In the genomic region with DNA sequence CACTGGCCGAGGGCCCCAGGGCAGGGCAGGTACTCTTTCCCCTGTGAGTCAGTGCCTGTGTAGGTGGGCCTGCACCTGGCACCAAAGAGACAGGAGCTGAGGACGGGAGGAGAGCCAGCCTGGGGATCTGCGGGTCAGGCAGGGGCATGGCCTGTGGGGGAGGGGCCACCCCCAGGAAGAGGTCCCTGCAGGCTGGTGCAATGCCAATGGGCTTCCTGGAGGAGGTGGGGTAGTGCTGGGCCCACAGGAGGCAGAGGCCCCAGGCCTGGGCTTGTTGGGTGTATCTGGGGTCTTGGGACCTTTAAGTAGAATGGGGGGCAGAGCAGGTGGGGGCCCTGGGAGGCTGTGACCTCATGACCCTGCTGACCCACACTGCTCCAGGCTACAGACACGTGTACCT, we compare ENCODE assay signal across 22 cellular contexts. TPM values are rescaled to one million over a fixed set of nuclear protein-coding genes. Genes with fewer than 3 reads are reported as not detected.
DNase-seq lines count a peak whose midpoint lies in the region; ATAC-seq and TF ChIP-seq lines count a peak whose summit lies in the region.
"Had no signal": no experiment of that assay in that cellular context is flagged by ENCODE, and none has a peak within 500 bp of the region (broad histone marks: within the 10 kb centered on the region; RNA-seq: fewer than 3 reads in every experiment).

No MANE protein-coding gene starts in this region.

- no peaks in the 10 kb centered on the region for H3K36me3 ChIP-seq in Loucy (ENCODE audit: insufficient read depth, low read length)
- H3K36me3 ChIP-seq in ascending aorta = no peaks in the 10 kb centered on the region
- no peaks in the 10 kb centered on the region for H3K36me3 ChIP-seq in Karpas-422 (ENCODE audit: insufficient read depth, low read length)

- H3K4me3 Mint-ChIP-seq in activated naive CD4-positive, alpha-beta T cell treated with anti-CD3 and anti-CD28 coated beads, Interleukin-2, amount 10 ng/mL, durations not matched to agents 7 days and 5 days = no peak overlapping the region
- no peak overlapping the region for H3K4me3 Mint-ChIP-seq in activated T-helper 1 cell treated with anti-CD3 and anti-CD28 coated beads, Interleukin-12 subunit alpha, Interleukin-12 subunit beta, Interleukin-2, Interleukin-4 antibody, amounts not matched to agents 30 ng/mL and 10 ng/mL and 1 ng/mL, durations not matched to agents 14 hours and 24 hours and 36 hours
- H3K4me3 Mint-ChIP-seq in stimulated activated effector memory CD8-positive, alpha-beta T cell treated with anti-CD3 and anti-CD28 coated beads, Interleukin-12 subunit alpha, Interleukin-12 subunit beta, amount 100 ng/mL, for 72 hours = no peak overlapping the region
- H3K4me3 Mint-ChIP-seq in chondrocyte (ENCODE audit: unreplicated experiment) = no peak overlapping the region

- no peaks in the 10 kb centered on the region for H4K20me1 ChIP-seq in Loucy (ENCODE audit: insufficient read depth, low read length, poor library complexity, severe bottlenecking)
- peaks cover 15% of the 10 kb centered on the region; the same call in 1 of the 2 replicates for H4K20me1 ChIP-seq in Karpas-422 (ENCODE audit: insufficient read depth, low read depth, low read length)

- H3K9ac ChIP-seq in Loucy (ENCODE audit: low read depth, low read length, poor library complexity, severe bottlenecking) (peak overlapping the region; percentile 83), Karpas-422 (ENCODE audit: low read length) (no peak overlapping the region)

- TF ChIP-seq CTCF in Loucy (conservative IDR thresholded peaks at IDR 0.05; ENCODE audit: low read length) (no peak), chondrocyte (IDR thresholded peaks at IDR 0.05) (no peak), ascending aorta (IDR thresholded peaks at IDR 0.05) (no peak)

- H3K27ac ChIP-seq in ascending aorta (no peak overlapping the region), Karpas-422 (ENCODE audit: low read length) (no peak overlapping the region)
- H3K27ac ChIP-seq: PC-9, SK-N-MC had no signal

- no peaks in the 10 kb centered on the region for H3K27me3 ChIP-seq in Loucy (ENCODE audit: insufficient read depth, low read length, poor library complexity, severe bottlenecking)
- peaks cover 4% of the 10 kb centered on the region for H3K27me3 ChIP-seq in ascending aorta
- H3K27me3 ChIP-seq in Karpas-422 (ENCODE audit: low read length) = no peaks in the 10 kb centered on the region

- peak overlapping the region; percentile 62 for H3K4me3 ChIP-seq in Loucy (ENCODE audit: low read length, poor library complexity, severe bottlenecking)
- no peak overlapping the region for H3K4me3 ChIP-seq in ascending aorta
- no peak overlapping the region for H3K4me3 ChIP-seq in Karpas-422 (ENCODE audit: low read length)
- H3K4me3 ChIP-seq: PC-9, SK-N-MC had no signal

- H3K9me2 ChIP-seq in Loucy (replicated peaks; ENCODE audit: low read depth, low read length) (no peaks in the 10 kb centered on the region), Karpas-422 (replicated peaks; ENCODE audit: insufficient read depth, low read length) (no peaks in the 10 kb centered on the region)

- peaks cover 5% of the 10 kb centered on the region for H3K27me3 Mint-ChIP-seq in activated naive CD4-positive, alpha-beta T cell treated with anti-CD3 and anti-CD28 coated beads, Interleukin-2, amount 10 ng/mL, durations not matched to agents 7 days and 5 days
- no peaks in the 10 kb centered on the region for H3K27me3 Mint-ChIP-seq in activated T-helper 1 cell treated with anti-CD3 and anti-CD28 coated beads, Interleukin-12 subunit alpha, Interleukin-12 subunit beta, Interleukin-2, Interleukin-4 antibody, amounts not matched to agents 30 ng/mL and 10 ng/mL and 1 ng/mL, durations not matched to agents 14 hours and 24 hours and 36 hours (ENCODE audit: insufficient read depth)
- H3K27me3 Mint-ChIP-seq in chondrocyte (ENCODE audit: low read depth) = no peaks in the 10 kb centered on the region
- H3K27me3 Mint-ChIP-seq: CD4-positive, alpha-beta memory T cell had no signal

- H3K79me2 ChIP-seq in Loucy (ENCODE audit: insufficient read depth, low read length) = no peaks in the 10 kb centered on the region
- no peaks in the 10 kb centered on the region for H3K79me2 ChIP-seq in Karpas-422 (ENCODE audit: low read length)

- H3K9me3 ChIP-seq in Loucy (ENCODE audit: insufficient read depth, low read depth, low read length) (no peaks in the 10 kb centered on the region), ascending aorta (no peaks in the 10 kb centered on the region), Karpas-422 (ENCODE audit: low read length) (no peaks in the 10 kb centered on the region)

- DNase-seq in activated naive CD4-positive, alpha-beta T cell treated with anti-CD3 and anti-CD28 coated beads, Interleukin-2, amount 10 ng/mL, durations not matched to agents 7 days and 5 days = no peak
- DNase-seq in activated naive CD4-positive, alpha-beta T cell treated with anti-CD3 and anti-CD28 coated beads, Interleukin-2, amount 50 U/mL, for 72 hours (ENCODE audit: low spot score in 2 of 2) = no peak
- no peak for DNase-seq in activated T-helper 1 cell treated with anti-CD3 and anti-CD28 coated beads, Interleukin-12 subunit alpha, Interleukin-12 subunit beta, Interleukin-2, Interleukin-4 antibody, amounts not matched to agents 30 ng/mL and 10 ng/mL and 1 ng/mL, durations not matched to agents 14 hours and 24 hours and 36 hours (ENCODE audit: low spot score)
- no peak for DNase-seq in stimulated activated effector memory CD8-positive, alpha-beta T cell treated with anti-CD3 and anti-CD28 coated beads, Interleukin-12 subunit alpha, Interleukin-12 subunit beta, amount 100 ng/mL, for 72 hours (ENCODE audit: low spot score in 2 of 2)
- DNase-seq in chondrocyte (ENCODE audit: low spot score) (no peak), ascending aorta (ENCODE audit: low spot score in 2 of 2) (no peak), Karpas-422 (no peak)
- DNase-seq: AML-193; CD4-positive, alpha-beta memory T cell; DMS79 treated with DMSO at 0.1 percent for 48 hours; KBM-7; NCI-H1048; NCI-H1436 treated with DMSO at 0.1 percent for 48 hours; NCI-H510A; NCI-H82; PC-9 had no signal

- H2AFZ ChIP-seq in Loucy (ENCODE audit: low read length) = no peak overlapping the region
- H2AFZ ChIP-seq in Karpas-422 (ENCODE audit: low read length) = no peak overlapping the region
- H2AFZ ChIP-seq: PC-9 had no signal

- CTCF ChIA-PET in activated naive CD4-positive, alpha-beta T cell treated with anti-CD3 and anti-CD28 coated beads, Interleukin-2, amount 10 ng/mL, durations not matched to agents 7 days and 5 days (lab: Charles Lee) = no interaction called here

- ATAC-seq in activated naive CD4-positive, alpha-beta T cell treated with anti-CD3 and anti-CD28 coated beads, Interleukin-2, amount 50 U/mL, for 72 hours = no peak
- no peak for ATAC-seq in stimulated activated effector memory CD8-positive, alpha-beta T cell treated with anti-CD3 and anti-CD28 coated beads, Interleukin-12 subunit alpha, Interleukin-12 subunit beta, amount 100 ng/mL, for 72 hours
- ATAC-seq: HCT116, Right ventricle myocardium inferior had no signal

- no peaks in the 10 kb centered on the region for H3K36me3 Mint-ChIP-seq in activated naive CD4-positive, alpha-beta T cell treated with anti-CD3 and anti-CD28 coated beads, Interleukin-2, amount 10 ng/mL, durations not matched to agents 7 days and 5 days
- no peaks in the 10 kb centered on the region for H3K36me3 Mint-ChIP-seq in activated naive CD4-positive, alpha-beta T cell treated with anti-CD3 and anti-CD28 coated beads, Interleukin-2, amount 50 U/mL, for 72 hours
- H3K36me3 Mint-ChIP-seq in activated T-helper 1 cell treated with anti-CD3 and anti-CD28 coated beads, Interleukin-12 subunit alpha, Interleukin-12 subunit beta, Interleukin-2, Interleukin-4 antibody, amounts not matched to agents 30 ng/mL and 10 ng/mL and 1 ng/mL, durations not matched to agents 14 hours and 24 hours and 36 hours (ENCODE audit: low read depth) = no peaks in the 10 kb centered on the region
- peaks cover 2% of the 10 kb centered on the region for H3K36me3 Mint-ChIP-seq in stimulated activated effector memory CD8-positive, alpha-beta T cell treated with anti-CD3 and anti-CD28 coated beads, Interleukin-12 subunit alpha, Interleukin-12 subunit beta, amount 100 ng/mL, for 72 hours
- H3K36me3 Mint-ChIP-seq in chondrocyte (ENCODE audit: low read depth) = no peaks in the 10 kb centered on the region
- H3K36me3 Mint-ChIP-seq: CD4-positive, alpha-beta memory T cell had no signal

- intact Hi-C loops in activated T-helper 1 cell treated with anti-CD3 and anti-CD28 coated beads, Interleukin-12 subunit alpha, Interleukin-12 subunit beta, Interleukin-2, Interleukin-4 antibody, amounts not matched to agents 30 ng/mL and 10 ng/mL and 1 ng/mL, durations not matched to agents 14 hours and 24 hours and 36 hours (cut with micrococcal nuclease) = no loop called here
- intact Hi-C loops in ascending aorta (cut with DNase I) = no loop called here

- H3K27ac Mint-ChIP-seq in activated naive CD4-positive, alpha-beta T cell treated with anti-CD3 and anti-CD28 coated beads, Interleukin-2, amount 10 ng/mL, durations not matched to agents 7 days and 5 days = peak overlapping the region; percentile 67
- no peak overlapping the region for H3K27ac Mint-ChIP-seq in activated naive CD4-positive, alpha-beta T cell treated with anti-CD3 and anti-CD28 coated beads, Interleukin-2, amount 50 U/mL, for 72 hours
- H3K27ac Mint-ChIP-seq in activated T-helper 1 cell treated with anti-CD3 and anti-CD28 coated beads, Interleukin-12 subunit alpha, Interleukin-12 subunit beta, Interleukin-2, Interleukin-4 antibody, amounts not matched to agents 30 ng/mL and 10 ng/mL and 1 ng/mL, durations not matched to agents 14 hours and 24 hours and 36 hours = peak overlapping the region; percentile 23
- H3K27ac Mint-ChIP-seq in stimulated activated effector memory CD8-positive, alpha-beta T cell treated with anti-CD3 and anti-CD28 coated beads, Interleukin-12 subunit alpha, Interleukin-12 subunit beta, amount 100 ng/mL, for 72 hours = peak overlapping the region; percentile 92
- H3K27ac Mint-ChIP-seq in chondrocyte (ENCODE audit: unreplicated experiment) = no peak overlapping the region

- H3K4me2 ChIP-seq in Loucy (ENCODE audit: low read depth, low read length, poor library complexity, severe bottlenecking) = peak overlapping the region; percentile 93
- H3K4me2 ChIP-seq in Karpas-422 (ENCODE audit: low read depth, low read length, poor library complexity, severe bottlenecking) = no peak overlapping the region
- H3K4me2 ChIP-seq: PC-9 had no signal

- no peaks in the 10 kb centered on the region for H3K9me3 Mint-ChIP-seq in activated naive CD4-positive, alpha-beta T cell treated with anti-CD3 and anti-CD28 coated beads, Interleukin-2, amount 10 ng/mL, durations not matched to agents 7 days and 5 days
- no peaks in the 10 kb centered on the region for H3K9me3 Mint-ChIP-seq in activated naive CD4-positive, alpha-beta T cell treated with anti-CD3 and anti-CD28 coated beads, Interleukin-2, amount 50 U/mL, for 72 hours
- no peaks in the 10 kb centered on the region for H3K9me3 Mint-ChIP-seq in activated T-helper 1 cell treated with anti-CD3 and anti-CD28 coated beads, Interleukin-12 subunit alpha, Interleukin-12 subunit beta, Interleukin-2, Interleukin-4 antibody, amounts not matched to agents 30 ng/mL and 10 ng/mL and 1 ng/mL, durations not matched to agents 14 hours and 24 hours and 36 hours
- H3K9me3 Mint-ChIP-seq in stimulated activated effector memory CD8-positive, alpha-beta T cell treated with anti-CD3 and anti-CD28 coated beads, Interleukin-12 subunit alpha, Interleukin-12 subunit beta, amount 100 ng/mL, for 72 hours = no peaks in the 10 kb centered on the region
- no peaks in the 10 kb centered on the region for H3K9me3 Mint-ChIP-seq in chondrocyte (ENCODE audit: low read depth)
- H3K9me3 Mint-ChIP-seq: CD4-positive, alpha-beta memory T cell had no signal

- H3K4me1 ChIP-seq in Loucy (ENCODE audit: insufficient read depth, low read length, poor library complexity, severe bottlenecking) (peaks cover 38% of the 10 kb centered on the region), ascending aorta (no peaks in the 10 kb centered on the region), Karpas-422 (ENCODE audit: low read length) (peaks cover 38% of the 10 kb centered on the region)

- no peaks in the 10 kb centered on the region for H3F3A ChIP-seq in Loucy (ENCODE audit: low read depth)

- peaks cover 33% of the 10 kb centered on the region for H3K4me1 Mint-ChIP-seq in activated naive CD4-positive, alpha-beta T cell treated with anti-CD3 and anti-CD28 coated beads, Interleukin-2, amount 10 ng/mL, durations not matched to agents 7 days and 5 days
- H3K4me1 Mint-ChIP-seq in activated T-helper 1 cell treated with anti-CD3 and anti-CD28 coated beads, Interleukin-12 subunit alpha, Interleukin-12 subunit beta, Interleukin-2, Interleukin-4 antibody, amounts not matched to agents 30 ng/mL and 10 ng/mL and 1 ng/mL, durations not matched to agents 14 hours and 24 hours and 36 hours (ENCODE audit: low read depth) = peaks cover 5% of the 10 kb centered on the region
- peaks cover 35% of the 10 kb centered on the region for H3K4me1 Mint-ChIP-seq in stimulated activated effector memory CD8-positive, alpha-beta T cell treated with anti-CD3 and anti-CD28 coated beads, Interleukin-12 subunit alpha, Interleukin-12 subunit beta, amount 100 ng/mL, for 72 hours
- H3K4me1 Mint-ChIP-seq in chondrocyte (ENCODE audit: low read depth) = peaks cover 4% of the 10 kb centered on the region

RNA-seq across cellular contexts. Expression of a gene that starts 23.2 kb away (rescaled TPM):
- total RNA-seq in activated naive CD4-positive, alpha-beta T cell treated with anti-CD3 and anti-CD28 coated beads, Interleukin-2, amount 50 U/mL, for 72 hours = 1 to 10 TPM; 6.9 to 7.1 TPM
- total RNA-seq in activated T-helper 1 cell treated with anti-CD3 and anti-CD28 coated beads, Interleukin-12 subunit alpha, Interleukin-12 subunit beta, Interleukin-2, Interleukin-4 antibody, amounts not matched to agents 30 ng/mL and 10 ng/mL and 1 ng/mL, durations not matched to agents 14 hours and 24 hours and 36 hours = 2.5 and 2.9 TPM in 2 replicates
- total RNA-seq in chondrocyte = 2.4 to 3.4 TPM (median 3.2 TPM) in 3 replicates
- total RNA-seq in ascending aorta = not detected
- total RNA-seq in Karpas-422 (2014; rRNA removed; shearing (Covaris generic); ENCODE audit: low replicate concordance) = 0.11 and 0.19 TPM in 2 replicates

RNA-seq across cellular contexts. Expression of a gene that starts 27.1 kb away (rescaled TPM):
- 10 to 100 TPM; 45.7 to 79.7 TPM for total RNA-seq in activated naive CD4-positive, alpha-beta T cell treated with anti-CD3 and anti-CD28 coated beads, Interleukin-2, amount 50 U/mL, for 72 hours
- 65.6 and 67.6 TPM in 2 replicates for total RNA-seq in activated T-helper 1 cell treated with anti-CD3 and anti-CD28 coated beads, Interleukin-12 subunit alpha, Interleukin-12 subunit beta, Interleukin-2, Interleukin-4 antibody, amounts not matched to agents 30 ng/mL and 10 ng/mL and 1 ng/mL, durations not matched to agents 14 hours and 24 hours and 36 hours
- total RNA-seq in chondrocyte (19.6 to 32.6 TPM (median 20.5 TPM) in 3 replicates), ascending aorta (80.5 TPM)
- total RNA-seq in Karpas-422 (2014; rRNA removed; shearing (Covaris generic); ENCODE audit: low replicate concordance) = 25.1 and 25.8 TPM in 2 replicates

RNA-seq across cellular contexts. Expression of a gene that starts 30.8 kb away (rescaled TPM):
- total RNA-seq in activated naive CD4-positive, alpha-beta T cell treated with anti-CD3 and anti-CD28 coated beads, Interleukin-2, amount 50 U/mL, for 72 hours = under 1 TPM in 1 of 2 donors, not detected in 1; 0.19 TPM
- not detected in 2 replicates for total RNA-seq in activated T-helper 1 cell treated with anti-CD3 and anti-CD28 coated beads, Interleukin-12 subunit alpha, Interleukin-12 subunit beta, Interleukin-2, Interleukin-4 antibody, amounts not matched to agents 30 ng/mL and 10 ng/mL and 1 ng/mL, durations not matched to agents 14 hours and 24 hours and 36 hours
- total RNA-seq in chondrocyte (not detected in 3 replicates), ascending aorta (not detected)
- not detected in 2 replicates for total RNA-seq in Karpas-422 (2014; rRNA removed; shearing (Covaris generic); ENCODE audit: low replicate concordance)
- total RNA-seq: CD4-positive, alpha-beta memory T cell; G401; MCF 10A; PC-9 had no signal

RNA-seq across cellular contexts. Expression of a gene that starts 56.9 kb away (rescaled TPM):
- total RNA-seq in activated naive CD4-positive, alpha-beta T cell treated with anti-CD3 and anti-CD28 coated beads, Interleukin-2, amount 50 U/mL, for 72 hours = 100 to 1,000 TPM; 124 to 183 TPM
- 207 and 215 TPM in 2 replicates for total RNA-seq in activated T-helper 1 cell treated with anti-CD3 and anti-CD28 coated beads, Interleukin-12 subunit alpha, Interleukin-12 subunit beta, Interleukin-2, Interleukin-4 antibody, amounts not matched to agents 30 ng/mL and 10 ng/mL and 1 ng/mL, durations not matched to agents 14 hours and 24 hours and 36 hours
- total RNA-seq in chondrocyte (0.95 to 2.5 TPM (median 1.1 TPM) in 3 replicates), ascending aorta (141 TPM)
- total RNA-seq in Karpas-422 (2014; rRNA removed; shearing (Covaris generic); ENCODE audit: low replicate concordance) = 10.3 and 15.6 TPM in 2 replicates

Comparison
In these comparisons a context has a peak if more than half of its experiments do, and no peak if none do; other contexts are left out.
1. H3K27ac Mint-ChIP-seq: peak in activated naive CD4-positive, alpha-beta T cell treated with anti-CD3 and anti-CD28 coated beads, Interleukin-2, amount 10 ng/mL, durations not matched to agents 7 days and 5 days (single experiment), activated T-helper 1 cell treated with anti-CD3 and anti-CD28 coated beads, Interleukin-12 subunit alpha, Interleukin-12 subunit beta, Interleukin-2, Interleukin-4 antibody, amounts not matched to agents 30 ng/mL and 10 ng/mL and 1 ng/mL, durations not matched to agents 14 hours and 24 hours and 36 hours (single experiment) and stimulated activated effector memory CD8-positive, alpha-beta T cell treated with anti-CD3 and anti-CD28 coated beads, Interleukin-12 subunit alpha, Interleukin-12 subunit beta, amount 100 ng/mL, for 72 hours (single experiment); none in activated naive CD4-positive, alpha-beta T cell treated with anti-CD3 and anti-CD28 coated beads, Interleukin-2, amount 50 U/mL, for 72 hours (0 of 2) and chondrocyte (single experiment).